31 cellular contexts compared by ENCODE assay signal in the genomic region with DNA sequence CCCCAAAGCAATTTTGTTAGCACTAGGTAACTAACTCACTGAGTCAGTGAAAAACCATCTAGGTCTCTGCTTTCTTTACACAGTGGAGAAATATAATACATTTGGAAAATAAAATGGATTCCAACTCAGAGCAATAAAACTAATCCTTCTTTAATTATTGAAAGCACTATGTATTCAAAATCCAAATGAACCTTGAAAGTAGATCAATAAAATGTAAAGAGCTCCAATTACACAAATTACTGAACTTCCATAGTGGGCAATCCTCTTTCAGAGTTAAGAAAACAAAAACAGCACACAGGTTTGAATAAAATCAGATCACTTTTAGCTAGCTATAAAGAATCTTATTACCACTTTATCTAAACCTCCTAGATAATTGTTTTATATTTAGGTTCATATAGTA.
"Had no signal": no experiment of that assay in that cellular context is flagged by ENCODE, and none has a peak within 500 bp of the region (broad histone marks: within the 10 kb centered on the region; RNA-seq: fewer than 3 reads in every experiment).

No MANE protein-coding gene starts in this region.

- ATAC-seq: activated T-cell treated with anti-CD3 and anti-CD28 coated beads, Interleukin-2, amount 50 U/mL, for 72 hours; activated T-helper 17 cell treated with anti-CD3 and anti-CD28 coated beads, Interleukin-2, amount 50 U/mL, for 72 hours; Panc1; T-cell had no signal

- H3K4me3 Mint-ChIP-seq: activated CD4-positive, alpha-beta memory T cell treated with anti-CD3 and anti-CD28 coated beads, Interleukin-2, amount 10 ng/mL, durations not matched to agents 7 days and 5 days; activated naive CD4-positive, alpha-beta T cell treated with anti-CD3 and anti-CD28 coated beads, Interleukin-2, amount 50 U/mL, for 24 hours; activated naive CD8-positive, alpha-beta T cell treated with anti-CD3 and anti-CD28 coated beads, Interleukin-2, amount 10 ng/mL, durations not matched to agents 7 days and 5 days; activated T-cell treated with anti-CD3 and anti-CD28 coated beads, Interleukin-2, amount 50 U/mL, for 72 hours; activated T-helper 17 cell treated with anti-CD3 and anti-CD28 coated beads, Interleukin-2, amount 50 U/mL, for 72 hours; central memory CD8-positive, alpha-beta T cell; T-cell had no signal

- H3K27ac ChIP-seq: ascending aorta, cardiac muscle cell, colonic mucosa, SJCRH30, SK-N-MC, VCaP had no signal

- DNase-seq: activated CD4-positive, alpha-beta memory T cell treated with anti-CD3 and anti-CD28 coated beads, Interleukin-2, amount 10 ng/mL, durations not matched to agents 7 days and 5 days; activated CD4-positive, alpha-beta T cell treated with anti-CD3 and anti-CD28 coated beads for 1 hour; activated CD4-positive, alpha-beta T cell treated with anti-CD3 and anti-CD28 coated beads for 48 hours; activated CD4-positive, CD25-positive, alpha-beta regulatory T cell; activated effector memory CD4-positive, alpha-beta T cell treated with anti-CD3 and anti-CD28 coated beads, Interleukin-2, amount 50 U/mL, for 16 hours; activated naive CD4-positive, alpha-beta T cell; activated naive CD8-positive, alpha-beta T cell treated with anti-CD3 and anti-CD28 coated beads, Interleukin-2, amount 10 ng/mL, durations not matched to agents 7 days and 5 days; activated T-cell treated with anti-CD3 and anti-CD28 coated beads, Interleukin-2, amount 50 U/mL, for 1 hour; activated T-cell treated with anti-CD3 and anti-CD28 coated beads, Interleukin-2, amount 50 U/mL, for 72 hours; colonic mucosa; NCI-H1092 treated with DMSO at 0.1 percent for 48 hours; NCI-H1417; NCI-H187 treated with DMSO at 0.1 percent for 48 hours; NCI-H2081; NCI-H2171; NCI-H446; NCI-H510A treated with DMSO at 0.1 percent for 48 hours; NCI-H526 treated with DMSO at 0.1 percent for 48 hours; SHP77; T-cell; T-helper 2 cell; T-helper 9 cell had no signal

- H3K9me3 ChIP-seq: ascending aorta, colonic mucosa, SJCRH30 had no signal

- H3K36me3 ChIP-seq: ascending aorta, cardiac muscle cell, colonic mucosa, SJCRH30 had no signal

- H3K4me3 ChIP-seq: ascending aorta, cardiac muscle cell, colonic mucosa, SJCRH30, SK-N-MC had no signal

- H3K27ac Mint-ChIP-seq: activated CD4-positive, alpha-beta memory T cell treated with anti-CD3 and anti-CD28 coated beads, Interleukin-2, amount 10 ng/mL, durations not matched to agents 7 days and 5 days; activated naive CD4-positive, alpha-beta T cell treated with anti-CD3 and anti-CD28 coated beads, Interleukin-2, amount 50 U/mL, for 24 hours; activated naive CD8-positive, alpha-beta T cell treated with anti-CD3 and anti-CD28 coated beads, Interleukin-2, amount 10 ng/mL, durations not matched to agents 7 days and 5 days; activated T-cell treated with anti-CD3 and anti-CD28 coated beads, Interleukin-2, amount 50 U/mL, for 72 hours; activated T-helper 17 cell treated with anti-CD3 and anti-CD28 coated beads, Interleukin-2, amount 50 U/mL, for 72 hours; T-cell had no signal

- H3K27me3 Mint-ChIP-seq: activated CD4-positive, alpha-beta memory T cell treated with anti-CD3 and anti-CD28 coated beads, Interleukin-2, amount 10 ng/mL, durations not matched to agents 7 days and 5 days; activated naive CD8-positive, alpha-beta T cell treated with anti-CD3 and anti-CD28 coated beads, Interleukin-2, amount 10 ng/mL, durations not matched to agents 7 days and 5 days had no signal

- H3K9me3 Mint-ChIP-seq: activated naive CD4-positive, alpha-beta T cell treated with anti-CD3 and anti-CD28 coated beads, Interleukin-2, amount 50 U/mL, for 24 hours; activated naive CD8-positive, alpha-beta T cell treated with anti-CD3 and anti-CD28 coated beads, Interleukin-2, amount 10 ng/mL, durations not matched to agents 7 days and 5 days; activated T-helper 17 cell treated with anti-CD3 and anti-CD28 coated beads, Interleukin-2, amount 50 U/mL, for 72 hours; central memory CD8-positive, alpha-beta T cell had no signal

- H3K36me3 Mint-ChIP-seq: activated naive CD4-positive, alpha-beta T cell treated with anti-CD3 and anti-CD28 coated beads, Interleukin-2, amount 50 U/mL, for 24 hours; activated naive CD8-positive, alpha-beta T cell treated with anti-CD3 and anti-CD28 coated beads, Interleukin-2, amount 10 ng/mL, durations not matched to agents 7 days and 5 days; T-cell had no signal

- H3K4me1 ChIP-seq: ascending aorta, colonic mucosa, SJCRH30 had no signal

- H3K27me3 ChIP-seq: ascending aorta, cardiac muscle cell, colonic mucosa, SJCRH30 had no signal

- H3K4me1 Mint-ChIP-seq: activated CD4-positive, alpha-beta memory T cell treated with anti-CD3 and anti-CD28 coated beads, Interleukin-2, amount 10 ng/mL, durations not matched to agents 7 days and 5 days; activated naive CD4-positive, alpha-beta T cell treated with anti-CD3 and anti-CD28 coated beads, Interleukin-2, amount 50 U/mL, for 24 hours; activated naive CD8-positive, alpha-beta T cell treated with anti-CD3 and anti-CD28 coated beads, Interleukin-2, amount 10 ng/mL, durations not matched to agents 7 days and 5 days; activated T-helper 17 cell treated with anti-CD3 and anti-CD28 coated beads, Interleukin-2, amount 50 U/mL, for 72 hours; central memory CD8-positive, alpha-beta T cell; T-cell had no signal
